ENCODE assay signal across 1 cellular context in the genomic region with DNA sequence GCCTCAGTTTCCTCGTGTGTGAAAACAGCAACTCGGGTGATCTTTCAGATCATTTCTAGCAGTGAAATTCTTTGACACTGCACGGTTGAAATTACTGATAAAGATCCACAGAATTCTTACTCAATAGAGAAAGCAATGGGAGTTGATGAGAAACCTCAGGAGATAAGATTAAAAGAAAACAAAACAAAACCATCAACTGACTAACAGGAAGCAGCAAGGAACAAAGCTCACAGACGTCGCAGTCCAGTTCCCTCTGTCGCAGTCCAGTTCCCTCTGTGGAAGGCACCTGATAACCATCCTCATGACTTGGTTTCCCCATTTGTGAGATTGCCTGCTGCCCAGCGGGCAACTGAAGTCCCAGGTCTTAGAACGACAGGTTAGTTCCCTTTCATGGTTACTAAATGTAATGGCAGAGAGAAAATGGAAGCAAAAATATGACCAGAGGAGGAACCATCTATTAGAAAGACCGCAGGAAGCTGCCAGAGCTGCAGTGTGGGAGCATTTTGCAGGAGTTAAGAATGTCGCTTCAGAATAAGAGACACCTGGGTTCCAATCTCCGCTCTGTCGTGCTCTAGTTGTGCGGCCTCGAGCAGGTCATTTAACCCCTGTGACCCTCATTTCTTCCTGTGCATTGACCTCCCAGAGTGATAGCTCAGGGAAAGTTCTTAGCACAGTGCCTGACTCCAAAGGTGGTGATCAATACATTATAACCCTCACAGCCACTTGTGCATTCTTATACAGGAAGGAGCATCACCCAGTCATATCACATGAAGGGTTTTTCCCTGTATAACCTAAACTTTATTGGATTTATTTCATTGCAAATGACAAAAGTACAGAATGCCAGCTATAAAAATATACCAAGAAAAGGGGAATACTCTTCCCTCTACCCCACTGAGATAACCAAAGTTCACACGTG.
TF ChIP-seq lines count a peak whose summit lies in the region.

No MANE protein-coding gene starts in this region.

TF ChIP-seq in K562, 482 proteins besides CTCF, POLR2A, EP300 and RAD21 (continued from another document and continues in another):
- TF ChIP-seq, protein P1, sequence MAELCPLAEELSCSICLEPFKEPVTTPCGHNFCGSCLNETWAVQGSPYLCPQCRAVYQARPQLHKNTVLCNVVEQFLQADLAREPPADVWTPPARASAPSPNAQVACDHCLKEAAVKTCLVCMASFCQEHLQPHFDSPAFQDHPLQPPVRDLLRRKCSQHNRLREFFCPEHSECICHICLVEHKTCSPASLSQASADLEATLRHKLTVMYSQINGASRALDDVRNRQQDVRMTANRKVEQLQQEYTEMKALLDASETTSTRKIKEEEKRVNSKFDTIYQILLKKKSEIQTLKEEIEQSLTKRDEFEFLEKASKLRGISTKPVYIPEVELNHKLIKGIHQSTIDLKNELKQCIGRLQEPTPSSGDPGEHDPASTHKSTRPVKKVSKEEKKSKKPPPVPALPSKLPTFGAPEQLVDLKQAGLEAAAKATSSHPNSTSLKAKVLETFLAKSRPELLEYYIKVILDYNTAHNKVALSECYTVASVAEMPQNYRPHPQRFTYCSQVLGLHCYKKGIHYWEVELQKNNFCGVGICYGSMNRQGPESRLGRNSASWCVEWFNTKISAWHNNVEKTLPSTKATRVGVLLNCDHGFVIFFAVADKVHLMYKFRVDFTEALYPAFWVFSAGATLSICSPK (IDR thresholded peaks at IDR 0.05; ENCODE audit: borderline replicate concordance): no peak
- TF ChIP-seq ZNF212 (CRISPR knock-in tag; IDR thresholded peaks at IDR 0.05) (no peak), ZNF316 (IDR thresholded peaks at IDR 0.05) (no peak), XRCC5 (IDR thresholded peaks at IDR 0.05; ENCODE audit: low read depth, low read length) (no peak), SRF (CRISPR knock-in tag; IDR thresholded peaks at IDR 0.05) (no peak), DPF2 (IDR thresholded peaks at IDR 0.05) (peak; percentile 61), RBM34 (IDR thresholded peaks at IDR 0.05; ENCODE audit: borderline replicate concordance, insufficient read depth, low read length) (no peak), CBFA2T2 (conservative IDR thresholded peaks at IDR 0.05) (no peak), ZNF174 (CRISPR knock-in tag; IDR thresholded peaks at IDR 0.05) (no peak), ILK (tag; IDR thresholded peaks at IDR 0.05; ENCODE audit: borderline replicate concordance, low read depth) (no peak), ZNF408 (CRISPR knock-in tag; IDR thresholded peaks at IDR 0.05; ENCODE audit: low read depth) (no peak), ZFP1 (CRISPR knock-in tag; IDR thresholded peaks at IDR 0.05) (no peak), ZNF324 (CRISPR knock-in tag; IDR thresholded peaks at IDR 0.05) (no peak), ZKSCAN1 (IDR thresholded peaks at IDR 0.05; ENCODE audit: low read depth, low read length) (no peak), NFIX (CRISPR knock-in tag; IDR thresholded peaks at IDR 0.05; ENCODE audit: low read depth) (no peak), MCM5 (IDR thresholded peaks at IDR 0.05; ENCODE audit: low read depth) (no peak), ZNF347 (CRISPR knock-in tag; IDR thresholded peaks at IDR 0.05; ENCODE audit: low read depth) (no peak), KDM1A (IDR thresholded peaks at IDR 0.05) (no peak), KLF1 (tag; IDR thresholded peaks at IDR 0.05) (no peak), ADNP (tag; IDR thresholded peaks at IDR 0.05) (0 out of 2 replicates have a peak, but pooled peaks have one; percentile 57), ZC3H8 (IDR thresholded peaks at IDR 0.05) (no peak), ZNF77 (CRISPR knock-in tag; IDR thresholded peaks at IDR 0.05) (no peak), MED1 (CRISPR knock-in tag; IDR thresholded peaks at IDR 0.05; ENCODE audit: borderline replicate concordance) (no peak), ZNF780A (CRISPR knock-in tag; IDR thresholded peaks at IDR 0.05) (no peak), SUPT5H (IDR thresholded peaks at IDR 0.05) (no peak), FUS (optimal IDR thresholded peaks at IDR 0.05; ENCODE audit: low read depth, low read length) (no peak), RBM22 (IDR thresholded peaks at IDR 0.05; ENCODE audit: low read depth, low read length, poor library complexity, severe bottlenecking) (no peak), CEBPG (CRISPR knock-in tag; IDR thresholded peaks at IDR 0.05) (0 out of 2 replicates have a peak, but pooled peaks have one; percentile 21), CEBPG (tag; conservative IDR thresholded peaks at IDR 0.05 in 1 of 2, IDR thresholded peaks at IDR 0.05 in 1 of 2) (peak; percentile 56 to 77), HLTF (IDR thresholded peaks at IDR 0.05) (no peak), MYBL2 (IDR thresholded peaks at IDR 0.05; ENCODE audit: low read depth) (no peak), MYBL2 (CRISPR knock-in tag; IDR thresholded peaks at IDR 0.05; ENCODE audit: borderline replicate concordance) (no peak), NEUROD1 (IDR thresholded peaks at IDR 0.05; ENCODE audit: borderline replicate concordance, low read depth, low read length, partially characterized antibody) (no peak), NCOA6 (IDR thresholded peaks at IDR 0.05) (no peak), RBBP5 (IDR thresholded peaks at IDR 0.05; ENCODE audit: borderline replicate concordance, insufficient read depth, low read length, poor library complexity, severe bottlenecking) (no peak), TCF7 (IDR thresholded peaks at IDR 0.05; ENCODE audit: borderline replicate concordance) (no peak), DIDO1 (tag; IDR thresholded peaks at IDR 0.05; ENCODE audit: low read depth) (no peak; the same call in 1 of the 2 replicates), HIVEP1 (CRISPR knock-in tag; IDR thresholded peaks at IDR 0.05) (no peak), ETS2 (tag; IDR thresholded peaks at IDR 0.05; ENCODE audit: borderline replicate concordance, poor library complexity, severe bottlenecking) (no peak), FOS (IDR thresholded peaks at IDR 0.05; ENCODE audit: extremely low read depth, insufficient read length) (no peak), SOX6 (IDR thresholded peaks at IDR 0.05) (peak; percentile 92), BACH1 (tag; IDR thresholded peaks at IDR 0.05) (peak; percentile 22; the same call in 1 of the 2 replicates), ATF7 (IDR thresholded peaks at IDR 0.05) (no peak; the same call in 1 of the 2 replicates), KDM4B (IDR thresholded peaks at IDR 0.05; ENCODE audit: borderline replicate concordance in 2 of 2, low read depth in 1 of 2) (no peak), HDAC1 (IDR thresholded peaks at IDR 0.05) (no peak), MECOM (CRISPR knock-in tag; IDR thresholded peaks at IDR 0.05) (no peak), FOXJ3 (CRISPR knock-in tag; IDR thresholded peaks at IDR 0.05) (no peak), POLR3A (IDR thresholded peaks at IDR 0.05; ENCODE audit: borderline replicate concordance, extremely low read depth, insufficient read depth, insufficient read length) (no peak), C11orf30 (IDR thresholded peaks at IDR 0.05; ENCODE audit: low read depth) (no peak), SMC3 (conservative IDR thresholded peaks at IDR 0.05; ENCODE audit: insufficient read depth, low read depth, low read length) (no peak), PTRF (tag; IDR thresholded peaks at IDR 0.05) (no peak), STAT5B (CRISPR knock-in tag; IDR thresholded peaks at IDR 0.05) (no peak), ZNF23 (CRISPR knock-in tag; IDR thresholded peaks at IDR 0.05) (no peak), ETV1 (tag; conservative IDR thresholded peaks at IDR 0.05; ENCODE audit: low read depth) (peak; percentile 66), RCOR1 (IDR thresholded peaks at IDR 0.05; ENCODE audit: borderline replicate concordance in 1 of 2, low read depth in 2 of 2, low read length in 2 of 2) (peak in 1 of 2 experiments; percentile 50; a peak in 1 of 4 replicates), HDAC3 (IDR thresholded peaks at IDR 0.05; ENCODE audit: borderline replicate concordance, partially characterized antibody) (no peak), BRCA1 (IDR thresholded peaks at IDR 0.05) (no peak), BRCA1 (CRISPR knock-in tag; IDR thresholded peaks at IDR 0.05) (no peak), RBM14 (IDR thresholded peaks at IDR 0.05; ENCODE audit: borderline replicate concordance, insufficient read depth, low read depth, low read length) (no peak), PCBP1 (IDR thresholded peaks at IDR 0.05; ENCODE audit: low read depth, low read length, poor library complexity, severe bottlenecking) (no peak)
- TF ChIP-seq, protein P2, sequence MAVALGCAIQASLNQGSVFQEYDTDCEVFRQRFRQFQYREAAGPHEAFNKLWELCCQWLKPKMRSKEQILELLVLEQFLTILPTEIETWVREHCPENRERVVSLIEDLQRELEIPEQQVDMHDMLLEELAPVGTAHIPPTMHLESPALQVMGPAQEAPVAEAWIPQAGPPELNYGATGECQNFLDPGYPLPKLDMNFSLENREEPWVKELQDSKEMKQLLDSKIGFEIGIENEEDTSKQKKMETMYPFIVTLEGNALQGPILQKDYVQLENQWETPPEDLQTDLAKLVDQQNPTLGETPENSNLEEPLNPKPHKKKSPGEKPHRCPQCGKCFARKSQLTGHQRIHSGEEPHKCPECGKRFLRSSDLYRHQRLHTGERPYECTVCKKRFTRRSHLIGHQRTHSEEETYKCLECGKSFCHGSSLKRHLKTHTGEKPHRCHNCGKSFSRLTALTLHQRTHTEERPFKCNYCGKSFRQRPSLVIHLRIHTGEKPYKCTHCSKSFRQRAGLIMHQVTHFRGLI (CRISPR knock-in tag; IDR thresholded peaks at IDR 0.05): no peak
- TF ChIP-seq, protein P3, sequence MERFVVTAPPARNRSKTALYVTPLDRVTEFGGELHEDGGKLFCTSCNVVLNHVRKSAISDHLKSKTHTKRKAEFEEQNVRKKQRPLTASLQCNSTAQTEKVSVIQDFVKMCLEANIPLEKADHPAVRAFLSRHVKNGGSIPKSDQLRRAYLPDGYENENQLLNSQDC (CRISPR knock-in tag; IDR thresholded peaks at IDR 0.05): no peak
- TF ChIP-seq, protein P4, sequence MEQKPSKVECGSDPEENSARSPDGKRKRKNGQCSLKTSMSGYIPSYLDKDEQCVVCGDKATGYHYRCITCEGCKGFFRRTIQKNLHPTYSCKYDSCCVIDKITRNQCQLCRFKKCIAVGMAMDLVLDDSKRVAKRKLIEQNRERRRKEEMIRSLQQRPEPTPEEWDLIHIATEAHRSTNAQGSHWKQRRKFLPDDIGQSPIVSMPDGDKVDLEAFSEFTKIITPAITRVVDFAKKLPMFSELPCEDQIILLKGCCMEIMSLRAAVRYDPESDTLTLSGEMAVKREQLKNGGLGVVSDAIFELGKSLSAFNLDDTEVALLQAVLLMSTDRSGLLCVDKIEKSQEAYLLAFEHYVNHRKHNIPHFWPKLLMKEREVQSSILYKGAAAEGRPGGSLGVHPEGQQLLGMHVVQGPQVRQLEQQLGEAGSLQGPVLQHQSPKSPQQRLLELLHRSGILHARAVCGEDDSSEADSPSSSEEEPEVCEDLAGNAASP (IDR thresholded peaks at IDR 0.05): no peak
- TF ChIP-seq, protein P5, sequence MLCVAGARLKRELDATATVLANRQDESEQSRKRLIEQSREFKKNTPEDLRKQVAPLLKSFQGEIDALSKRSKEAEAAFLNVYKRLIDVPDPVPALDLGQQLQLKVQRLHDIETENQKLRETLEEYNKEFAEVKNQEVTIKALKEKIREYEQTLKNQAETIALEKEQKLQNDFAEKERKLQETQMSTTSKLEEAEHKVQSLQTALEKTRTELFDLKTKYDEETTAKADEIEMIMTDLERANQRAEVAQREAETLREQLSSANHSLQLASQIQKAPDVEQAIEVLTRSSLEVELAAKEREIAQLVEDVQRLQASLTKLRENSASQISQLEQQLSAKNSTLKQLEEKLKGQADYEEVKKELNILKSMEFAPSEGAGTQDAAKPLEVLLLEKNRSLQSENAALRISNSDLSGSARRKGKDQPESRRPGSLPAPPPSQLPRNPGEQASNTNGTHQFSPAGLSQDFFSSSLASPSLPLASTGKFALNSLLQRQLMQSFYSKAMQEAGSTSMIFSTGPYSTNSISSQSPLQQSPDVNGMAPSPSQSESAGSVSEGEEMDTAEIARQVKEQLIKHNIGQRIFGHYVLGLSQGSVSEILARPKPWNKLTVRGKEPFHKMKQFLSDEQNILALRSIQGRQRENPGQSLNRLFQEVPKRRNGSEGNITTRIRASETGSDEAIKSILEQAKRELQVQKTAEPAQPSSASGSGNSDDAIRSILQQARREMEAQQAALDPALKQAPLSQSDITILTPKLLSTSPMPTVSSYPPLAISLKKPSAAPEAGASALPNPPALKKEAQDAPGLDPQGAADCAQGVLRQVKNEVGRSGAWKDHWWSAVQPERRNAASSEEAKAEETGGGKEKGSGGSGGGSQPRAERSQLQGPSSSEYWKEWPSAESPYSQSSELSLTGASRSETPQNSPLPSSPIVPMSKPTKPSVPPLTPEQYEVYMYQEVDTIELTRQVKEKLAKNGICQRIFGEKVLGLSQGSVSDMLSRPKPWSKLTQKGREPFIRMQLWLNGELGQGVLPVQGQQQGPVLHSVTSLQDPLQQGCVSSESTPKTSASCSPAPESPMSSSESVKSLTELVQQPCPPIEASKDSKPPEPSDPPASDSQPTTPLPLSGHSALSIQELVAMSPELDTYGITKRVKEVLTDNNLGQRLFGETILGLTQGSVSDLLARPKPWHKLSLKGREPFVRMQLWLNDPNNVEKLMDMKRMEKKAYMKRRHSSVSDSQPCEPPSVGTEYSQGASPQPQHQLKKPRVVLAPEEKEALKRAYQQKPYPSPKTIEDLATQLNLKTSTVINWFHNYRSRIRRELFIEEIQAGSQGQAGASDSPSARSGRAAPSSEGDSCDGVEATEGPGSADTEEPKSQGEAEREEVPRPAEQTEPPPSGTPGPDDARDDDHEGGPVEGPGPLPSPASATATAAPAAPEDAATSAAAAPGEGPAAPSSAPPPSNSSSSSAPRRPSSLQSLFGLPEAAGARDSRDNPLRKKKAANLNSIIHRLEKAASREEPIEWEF (CRISPR knock-in tag; IDR thresholded peaks at IDR 0.05): no peak
- TF ChIP-seq, protein P6, sequence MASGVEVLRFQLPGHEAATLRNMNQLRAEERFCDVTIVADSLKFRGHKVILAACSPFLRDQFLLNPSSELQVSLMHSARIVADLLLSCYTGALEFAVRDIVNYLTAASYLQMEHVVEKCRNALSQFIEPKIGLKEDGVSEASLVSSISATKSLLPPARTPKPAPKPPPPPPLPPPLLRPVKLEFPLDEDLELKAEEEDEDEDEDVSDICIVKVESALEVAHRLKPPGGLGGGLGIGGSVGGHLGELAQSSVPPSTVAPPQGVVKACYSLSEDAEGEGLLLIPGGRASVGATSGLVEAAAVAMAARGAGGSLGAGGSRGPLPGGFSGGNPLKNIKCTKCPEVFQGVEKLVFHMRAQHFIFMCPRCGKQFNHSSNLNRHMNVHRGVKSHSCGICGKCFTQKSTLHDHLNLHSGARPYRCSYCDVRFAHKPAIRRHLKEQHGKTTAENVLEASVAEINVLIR (CRISPR knock-in tag; IDR thresholded peaks at IDR 0.05): no peak
- TF ChIP-seq, protein P7, sequence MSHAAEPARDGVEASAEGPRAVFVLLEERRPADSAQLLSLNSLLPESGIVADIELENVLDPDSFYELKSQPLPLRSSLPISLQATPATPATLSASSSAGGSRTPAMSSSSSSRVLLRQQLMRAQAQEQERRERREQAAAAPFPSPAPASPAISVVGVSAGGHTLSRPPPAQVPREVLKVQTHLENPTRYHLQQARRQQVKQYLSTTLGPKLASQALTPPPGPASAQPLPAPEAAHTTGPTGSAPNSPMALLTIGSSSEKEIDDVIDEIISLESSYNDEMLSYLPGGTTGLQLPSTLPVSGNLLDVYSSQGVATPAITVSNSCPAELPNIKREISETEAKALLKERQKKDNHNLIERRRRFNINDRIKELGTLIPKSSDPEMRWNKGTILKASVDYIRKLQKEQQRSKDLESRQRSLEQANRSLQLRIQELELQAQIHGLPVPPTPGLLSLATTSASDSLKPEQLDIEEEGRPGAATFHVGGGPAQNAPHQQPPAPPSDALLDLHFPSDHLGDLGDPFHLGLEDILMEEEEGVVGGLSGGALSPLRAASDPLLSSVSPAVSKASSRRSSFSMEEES (CRISPR knock-in tag; IDR thresholded peaks at IDR 0.05): no peak
